Comparison of ENCODE assay signal across 33 cellular contexts in the genomic region with DNA sequence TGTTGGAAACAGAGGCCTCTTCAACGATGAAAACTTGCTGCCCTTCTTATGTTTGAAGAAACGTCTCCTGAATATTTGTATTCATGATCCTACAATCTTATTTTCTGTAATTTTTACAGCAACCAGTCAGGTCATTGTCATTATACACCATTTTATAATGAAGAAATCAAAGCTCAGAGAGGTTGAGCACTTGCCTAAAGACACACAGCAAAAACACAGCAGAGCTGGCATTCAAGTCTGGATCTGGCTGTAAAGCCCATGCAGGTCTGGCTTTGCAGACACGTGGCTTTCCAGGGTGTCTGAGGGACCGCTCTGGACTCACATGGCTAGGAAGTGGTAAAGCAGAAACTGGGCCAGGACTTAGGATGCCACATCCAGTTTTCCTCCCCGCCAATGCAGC. TPM values are rescaled to one million over a fixed set of nuclear protein-coding genes. Genes with fewer than 3 reads are reported as not detected.
"Had no signal": no experiment of that assay in that cellular context is flagged by ENCODE, and none has a peak within 500 bp of the region (broad histone marks: within the 10 kb centered on the region; RNA-seq: fewer than 3 reads in every experiment).

No MANE protein-coding gene starts in this region.

- H3K9me3 ChIP-seq: esophagus muscularis mucosa, gastrocnemius medialis, heart right ventricle had no signal

- DNase-seq: activated CD4-positive, alpha-beta memory T cell treated with anti-CD3 and anti-CD28 coated beads, Interleukin-2, amount 10 ng/mL, durations not matched to agents 7 days and 5 days; activated CD4-positive, alpha-beta T cell treated with anti-CD3 and anti-CD28 coated beads for 1 hour; activated CD4-positive, alpha-beta T cell treated with anti-CD3 and anti-CD28 coated beads for 4 hours; activated CD4-positive, alpha-beta T cell treated with anti-CD3 and anti-CD28 coated beads, Interleukin-2, amount 10 ng/mL, durations not matched to agents 7 days and 5 days; activated CD4-positive, alpha-beta T cell treated with anti-CD3 and anti-CD28 coated beads, Interleukin-2, amount 50 U/mL, for 4 hours; activated CD8-positive, alpha-beta memory T cell treated with anti-CD3 and anti-CD28 coated beads, Interleukin-2, amount 50 U/mL, for 48 hours; activated effector memory CD4-positive, alpha-beta T cell treated with Interleukin-2 at 50 U/mL for 16 hours; activated gamma-delta T cell treated with Interleukin-2 at 50 U/mL for 16 hours; activated naive CD4-positive, alpha-beta T cell treated with anti-CD3 and anti-CD28 coated beads, Interleukin-2, amount 50 U/mL, for 16 hours; activated naive CD4-positive, alpha-beta T cell treated with Interleukin-2 at 50 U/mL for 16 hours; activated T-cell treated with anti-CD3 and anti-CD28 coated beads, Interleukin-2, amount 50 U/mL, for 4 hours; amniotic stem cell; anterior cingulate cortex; brain microvascular endothelial cell; caudate nucleus; cortex of kidney; dermis blood vessel endothelial cell; effector CD4-positive, alpha-beta T cell; effector memory CD8-positive, alpha-beta T cell; erythroblast; foreskin keratinocyte; gastrocnemius medialis; glutamatergic neuron; heart right ventricle; T-helper 2 cell had no signal

- ATAC-seq: activated T-cell treated with anti-CD3 and anti-CD28 coated beads, Interleukin-2, amount 50 U/mL, for 4 hours; activated T-helper 17 cell treated with anti-CD3 and anti-CD28 coated beads, Interleukin-2, amount 50 U/mL, for 72 hours; effector memory CD8-positive, alpha-beta T cell; foreskin keratinocyte; gastrocnemius medialis; heart right ventricle; WTC11 had no signal

- H3K27ac ChIP-seq: brain microvascular endothelial cell, esophagus muscularis mucosa, foreskin keratinocyte, gastrocnemius medialis, heart right ventricle had no signal

- H3K4me1 ChIP-seq: foreskin keratinocyte, gastrocnemius medialis had no signal

- H3K4me3 ChIP-seq: esophagus muscularis mucosa, gastrocnemius medialis, heart right ventricle had no signal

- H3K36me3 ChIP-seq: brain microvascular endothelial cell, esophagus muscularis mucosa, gastrocnemius medialis, heart right ventricle had no signal

- FAIRE-seq: astrocyte, bronchial epithelial cell, colon had no signal

RNA-seq across cellular contexts. Expression of a gene that starts 15.8 kb away (rescaled TPM):
- total RNA-seq: activated CD4-positive, alpha-beta memory T cell treated with anti-CD3 and anti-CD28 coated beads, Interleukin-2, amount 10 ng/mL, durations not matched to agents 7 days and 5 days; activated CD4-positive, alpha-beta T cell treated with anti-CD3 and anti-CD28 coated beads, Interleukin-2, amount 10 ng/mL, durations not matched to agents 7 days and 5 days; activated T-cell treated with anti-CD3 and anti-CD28 coated beads, Interleukin-2, amount 50 U/mL, for 4 hours; activated T-helper 17 cell treated with anti-CD3 and anti-CD28 coated beads, Interleukin-2, amount 50 U/mL, for 72 hours; astrocyte; chondrocyte; dermis blood vessel endothelial cell; foreskin keratinocyte; T-helper 1 cell treated with Interleukin-12 subunit alpha and Interleukin-12 subunit beta and Interleukin-4 antibody, amounts not matched to agents 30 ng/mL and 1 ng/mL, for 36 hours; WTC11 had no signal
- polyA plus RNA-seq: foreskin keratinocyte had no signal
